In the genomic region with DNA sequence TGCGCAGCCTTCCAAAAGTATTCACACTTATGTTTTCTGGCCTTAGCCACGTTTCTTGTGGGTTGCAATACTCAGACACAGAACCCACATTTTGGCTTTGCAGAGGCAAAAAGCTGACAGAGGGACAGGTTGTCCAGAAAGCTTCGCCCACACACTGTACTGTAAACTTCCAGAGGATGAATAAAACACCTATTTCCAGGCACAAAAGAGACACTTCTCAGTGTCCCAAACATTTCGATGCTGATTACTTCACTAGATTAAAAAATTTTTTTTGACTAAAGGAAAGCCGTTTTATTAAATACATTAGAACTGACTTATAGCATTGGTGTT, we compare ENCODE assay signal across 10 cellular contexts. TPM values are rescaled to one million over a fixed set of nuclear protein-coding genes. Genes with fewer than 3 reads are reported as not detected.
A peak's percentile ranks its signal among the peaks of the same experiment; 100 is the strongest.
DNase-seq lines count a peak whose midpoint lies in the region; ATAC-seq and TF ChIP-seq lines count a peak whose summit lies in the region.
"Had no signal": no experiment of that assay in that cellular context is flagged by ENCODE, and none has a peak within 500 bp of the region (broad histone marks: within the 10 kb centered on the region; RNA-seq: fewer than 3 reads in every experiment).

No MANE protein-coding gene starts in this region.

- H4K8ac ChIP-seq in mesendoderm (ENCODE audit: low read depth, low read length) = no peak overlapping the region

- CTCF ChIA-PET in activated B cell treated with CpG ODN at 0.5 μM for 24 hours (lab: Charles Lee) = interaction anchor here (0.8 to 1.3 kb wide), 10 partner anchors 9 to 157 kb away, joined by 3 to 7 read pairs (median 4); partner anchors contain the start of genes ACOX2, HTD2 and RPP14

- H3K4ac ChIP-seq in mesendoderm (ENCODE audit: low read depth, low read length) = no peak overlapping the region

- peaks cover 2% of the 10 kb centered on the region for H3K4me1 ChIP-seq in mesendoderm (ENCODE audit: control insufficient read depth, low read depth, low read length)

- POLR2A ChIA-PET in activated B cell treated with CpG ODN at 0.5 μM for 24 hours (lab: Charles Lee) = no interaction called here

- no peak overlapping the region for H2BK15ac ChIP-seq in mesendoderm (replicated peaks; ENCODE audit: low read depth)

- no peak for TF ChIP-seq POLR2A in erythroblast (IDR thresholded peaks at IDR 0.05; ENCODE audit: low read length)

- intact Hi-C loops in activated CD4-positive, alpha-beta T cell treated with anti-CD3 and anti-CD28 coated beads, Interleukin-2, amount 10 ng/mL, durations not matched to agents 24 days and 14 days (cut with micrococcal nuclease) = loop anchor here (1.0 kb wide), 4 partner anchors 7 to 68 kb away; partner anchors contain the start of genes KCTD6 and PDHB
- intact Hi-C loops in activated B cell treated with CpG ODN at 0.5 μM for 24 hours (cut with micrococcal nuclease) = loop anchor here (1.0 kb wide), 5 partner anchors 10 to 158 kb away; partner anchors contain the start of genes HTD2 and RPP14

- no peak for DNase-seq in activated CD4-positive, alpha-beta T cell treated with anti-CD3 and anti-CD28 coated beads, Interleukin-2, amount 10 ng/mL, durations not matched to agents 24 days and 14 days
- no peak for DNase-seq in activated CD4-positive, alpha-beta T cell treated with anti-CD3 and anti-CD28 coated beads, Interleukin-2, amount 50 U/mL, for 48 hours
- DNase-seq in activated B cell treated with CpG ODN at 0.5 μM for 24 hours = no peak
- peak; percentile 79 for DNase-seq in inferior parietal cortex (ENCODE audit: extremely low spot score)
- no peak for DNase-seq in stimulated activated naive B cell treated with anti-CD40 and anti-IgM and Interleukin-4, amounts not matched to agents 10 μg/mL and 1 μg/mL and 100 μg/mL, for 72 hours
- no peak for DNase-seq in retina
- DNase-seq in mesendoderm = no peak
- no peak for DNase-seq in erythroblast (lab: John Stamatoyannopoulos, UW)

- H2BK5ac ChIP-seq in mesendoderm (ENCODE audit: low read length) = no peak overlapping the region

- no peaks in the 10 kb centered on the region for H3K27me3 ChIP-seq in mesendoderm (ENCODE audit: insufficient read depth, low read length, poor library complexity)
- H3K27me3 ChIP-seq: transverse colon had no signal

- H2BK120ac ChIP-seq in mesendoderm (ENCODE audit: low read depth, low read length) = no peak overlapping the region

- H3K56ac ChIP-seq in mesendoderm (ENCODE audit: low read length) = no peak overlapping the region

- no peak overlapping the region for H3K18ac ChIP-seq in mesendoderm (ENCODE audit: low read length)

- no peak overlapping the region for H3K23ac ChIP-seq in mesendoderm (ENCODE audit: low read length)

- no peaks in the 10 kb centered on the region for H3K79me1 ChIP-seq in mesendoderm (ENCODE audit: low read length)

- H3K4me3 ChIP-seq in mesendoderm (ENCODE audit: low read length) = no peak overlapping the region

- H3K27ac Mint-ChIP-seq in activated CD4-positive, alpha-beta T cell treated with anti-CD3 and anti-CD28 coated beads, Interleukin-2, amount 10 ng/mL, durations not matched to agents 24 days and 14 days = peak overlapping the region; percentile 65
- no peak overlapping the region for H3K27ac Mint-ChIP-seq in activated B cell treated with CpG ODN at 0.5 μM for 24 hours
- H3K27ac Mint-ChIP-seq in stimulated activated naive B cell treated with anti-CD40 and anti-IgM and Interleukin-4, amounts not matched to agents 10 μg/mL and 1 μg/mL and 100 μg/mL, for 72 hours = peak overlapping the region; percentile 37

- no peak overlapping the region for H3K4me3 Mint-ChIP-seq in activated CD4-positive, alpha-beta T cell treated with anti-CD3 and anti-CD28 coated beads, Interleukin-2, amount 10 ng/mL, durations not matched to agents 24 days and 14 days
- peak overlapping the region; percentile 47 for H3K4me3 Mint-ChIP-seq in activated B cell treated with CpG ODN at 0.5 μM for 24 hours
- peak overlapping the region in 1 of 2 donors; percentile 73 for H3K4me3 Mint-ChIP-seq in stimulated activated naive B cell treated with anti-CD40 and anti-IgM and Interleukin-4, amounts not matched to agents 10 μg/mL and 1 μg/mL and 100 μg/mL, for 72 hours

- H2AK5ac ChIP-seq in mesendoderm (ENCODE audit: low read length) = no peak overlapping the region

- H3K27ac ChIP-seq in mesendoderm (ENCODE audit: low read depth, low read length) = no peak overlapping the region
- H3K27ac ChIP-seq: transverse colon, WERI-Rb-1 had no signal

- no CpG with 5 or more reads among the region's 5 CpGs for WGBS in mesendoderm (ENCODE audit: extremely low coverage, insufficient coverage, low lambda C conversion rate)

- H3K36me3 ChIP-seq in mesendoderm (ENCODE audit: control insufficient read depth, insufficient read depth, low read length) = no peaks in the 10 kb centered on the region
- H3K36me3 ChIP-seq: transverse colon, WERI-Rb-1 had no signal

- TF ChIP-seq CTCF in activated B cell treated with CpG ODN at 0.5 μM for 24 hours (IDR thresholded peaks at IDR 0.05) = peak; percentile 2

- H3K9me3 Mint-ChIP-seq in activated CD4-positive, alpha-beta T cell treated with anti-CD3 and anti-CD28 coated beads, Interleukin-2, amount 10 ng/mL, durations not matched to agents 24 days and 14 days = no peaks in the 10 kb centered on the region
- H3K9me3 Mint-ChIP-seq in activated B cell treated with CpG ODN at 0.5 μM for 24 hours = no peaks in the 10 kb centered on the region
- no peaks in the 10 kb centered on the region for H3K9me3 Mint-ChIP-seq in stimulated activated naive B cell treated with anti-CD40 and anti-IgM and Interleukin-4, amounts not matched to agents 10 μg/mL and 1 μg/mL and 100 μg/mL, for 72 hours

- H3K4me2 ChIP-seq in mesendoderm (ENCODE audit: low read length) = no peak overlapping the region

- H3K27me3 Mint-ChIP-seq in activated CD4-positive, alpha-beta T cell treated with anti-CD3 and anti-CD28 coated beads, Interleukin-2, amount 10 ng/mL, durations not matched to agents 24 days and 14 days = peaks cover 6% of the 10 kb centered on the region
- H3K27me3 Mint-ChIP-seq in activated B cell treated with CpG ODN at 0.5 μM for 24 hours = no peaks in the 10 kb centered on the region
- no peaks in the 10 kb centered on the region for H3K27me3 Mint-ChIP-seq in stimulated activated naive B cell treated with anti-CD40 and anti-IgM and Interleukin-4, amounts not matched to agents 10 μg/mL and 1 μg/mL and 100 μg/mL, for 72 hours

- H3K79me2 ChIP-seq in mesendoderm (ENCODE audit: control insufficient read depth, insufficient read depth, low read length) = no peaks in the 10 kb centered on the region

- H3K9ac ChIP-seq in mesendoderm (ENCODE audit: low read length) = no peak overlapping the region

- H3K36me3 Mint-ChIP-seq in activated CD4-positive, alpha-beta T cell treated with anti-CD3 and anti-CD28 coated beads, Interleukin-2, amount 10 ng/mL, durations not matched to agents 24 days and 14 days (ENCODE audit: low read depth) = no peaks in the 10 kb centered on the region
- no peaks in the 10 kb centered on the region for H3K36me3 Mint-ChIP-seq in activated B cell treated with CpG ODN at 0.5 μM for 24 hours (ENCODE audit: low read depth)
- no peaks in the 10 kb centered on the region for H3K36me3 Mint-ChIP-seq in stimulated activated naive B cell treated with anti-CD40 and anti-IgM and Interleukin-4, amounts not matched to agents 10 μg/mL and 1 μg/mL and 100 μg/mL, for 72 hours

- peaks cover 11% of the 10 kb centered on the region for H3K4me1 Mint-ChIP-seq in activated CD4-positive, alpha-beta T cell treated with anti-CD3 and anti-CD28 coated beads, Interleukin-2, amount 10 ng/mL, durations not matched to agents 24 days and 14 days
- H3K4me1 Mint-ChIP-seq in activated B cell treated with CpG ODN at 0.5 μM for 24 hours = peaks cover 10% of the 10 kb centered on the region
- H3K4me1 Mint-ChIP-seq in stimulated activated naive B cell treated with anti-CD40 and anti-IgM and Interleukin-4, amounts not matched to agents 10 μg/mL and 1 μg/mL and 100 μg/mL, for 72 hours = peaks cover 7 to 9% of the 10 kb centered on the region in 2 donors

- no peak for ATAC-seq in activated B cell treated with CpG ODN at 0.5 μM for 24 hours (ENCODE audit: low read depth)
- no peak for ATAC-seq in stimulated activated naive B cell treated with anti-CD40 and anti-IgM and Interleukin-4, amounts not matched to agents 10 μg/mL and 1 μg/mL and 100 μg/mL, for 72 hours (replicated peaks)

- no peak overlapping the region for H4K5ac ChIP-seq in mesendoderm (ENCODE audit: low read length)

RNA-seq across cellular contexts. Expression of gene KCTD6, which starts 28.0 kb away (rescaled TPM):
- total RNA-seq in activated CD4-positive, alpha-beta T cell treated with anti-CD3 and anti-CD28 coated beads, Interleukin-2, amount 10 ng/mL, durations not matched to agents 24 days and 14 days = 5.8 and 6.3 TPM in 2 replicates
- 8.8 and 10.0 TPM in 2 replicates for total RNA-seq in activated B cell treated with CpG ODN at 0.5 μM for 24 hours
- polyA plus RNA-seq in mesendoderm (2013, experiment 1 of 2) = 44.2 TPM
- polyA plus RNA-seq in mesendoderm (2013, experiment 2 of 2) = 42.6 TPM

RNA-seq across cellular contexts. Expression of gene PDHB, which starts 30.3 kb away (rescaled TPM):
- 68.0 and 69.3 TPM in 2 replicates for total RNA-seq in activated CD4-positive, alpha-beta T cell treated with anti-CD3 and anti-CD28 coated beads, Interleukin-2, amount 10 ng/mL, durations not matched to agents 24 days and 14 days
- total RNA-seq in activated B cell treated with CpG ODN at 0.5 μM for 24 hours = 63.0 and 67.3 TPM in 2 replicates
- 316 TPM for polyA plus RNA-seq in mesendoderm (2013, experiment 1 of 2)
- polyA plus RNA-seq in mesendoderm (2013, experiment 2 of 2) = 310 TPM
